28 cellular contexts compared by ENCODE assay signal in genomic region chr4:90486346-90486745, GRCh38.
"Had no signal": no experiment of that assay in that cellular context is flagged by ENCODE, and none has a peak within 500 bp of the region (broad histone marks: within the 10 kb centered on the region; RNA-seq: fewer than 3 reads in every experiment).

No MANE protein-coding gene starts in this region.

- H3K4me3 ChIP-seq: esophagus muscularis mucosa, left ventricle myocardium inferior, lung, ovary, skin epidermis, uterus had no signal

- DNase-seq: activated CD4-positive, alpha-beta T cell treated with anti-CD3 and anti-CD28 coated beads for 48 hours; activated CD4-positive, alpha-beta T cell treated with anti-CD3 and anti-CD28 coated beads, Interleukin-2, amount 50 U/mL, for 48 hours; activated CD4-positive, CD25-positive, alpha-beta regulatory T cell; activated CD8-positive, alpha-beta memory T cell treated with anti-CD3 and anti-CD28 coated beads for 24 hours; activated gamma-delta T cell treated with Interleukin-2 at 50 U/mL for 16 hours; activated naive CD8-positive, alpha-beta T cell treated with anti-CD3 and anti-CD28 coated beads, Interleukin-2, amount 50 U/mL, for 24 hours; amygdala; central memory CD4-positive, alpha-beta T cell; endodermal cell; foreskin melanocyte; left ventricle myocardium inferior; ovary; retina; stimulated activated CD4-positive, alpha-beta T cell treated with anti-CD3 and anti-CD28 coated beads, Interleukin-12 subunit alpha, Interleukin-12 subunit beta, amount 100 ng/mL, for 4 hours; stimulated activated CD4-positive, alpha-beta T cell treated with anti-CD3 and anti-CD28 coated beads, Interleukin-4, amount 100 ng/mL, for 1 hour; stimulated activated naive CD8-positive, alpha-beta T cell treated with anti-CD3 and anti-CD28 coated beads, Interleukin-15, amount 100 ng/mL, for 72 hours; substantia nigra; uterus had no signal

- H3K27me3 Mint-ChIP-seq: activated naive CD4-positive, alpha-beta T cell treated with anti-CD3 and anti-CD28 coated beads, Interleukin-2, amount 50 U/mL, for 24 hours; activated naive CD8-positive, alpha-beta T cell treated with anti-CD3 and anti-CD28 coated beads, Interleukin-2, amount 50 U/mL, for 24 hours; dendritic cell treated with granulocyte-macrophage colony-stimulating factor and Interleukin-4, amounts not matched to agents 40 ng/mL and 50 ng/mL, for 4 days; progenitor cell of endocrine pancreas; stimulated activated naive CD8-positive, alpha-beta T cell treated with anti-CD3 and anti-CD28 coated beads, Interleukin-15, amount 100 ng/mL, for 72 hours; type B pancreatic cell had no signal

- ATAC-seq: activated naive CD8-positive, alpha-beta T cell treated with anti-CD3 and anti-CD28 coated beads, Interleukin-2, amount 50 U/mL, for 24 hours; sciatic nerve; stimulated activated naive CD8-positive, alpha-beta T cell treated with anti-CD3 and anti-CD28 coated beads, Interleukin-15, amount 100 ng/mL, for 72 hours had no signal

- H3K4me1 ChIP-seq: esophagus muscularis mucosa, left ventricle myocardium inferior, uterus had no signal

- H3K4me3 Mint-ChIP-seq: activated naive CD4-positive, alpha-beta T cell treated with anti-CD3 and anti-CD28 coated beads, Interleukin-2, amount 50 U/mL, for 24 hours; activated naive CD8-positive, alpha-beta T cell treated with anti-CD3 and anti-CD28 coated beads, Interleukin-2, amount 50 U/mL, for 24 hours; dendritic cell treated with granulocyte-macrophage colony-stimulating factor and Interleukin-4, amounts not matched to agents 40 ng/mL and 50 ng/mL, for 4 days; endodermal cell; nephron; stimulated activated naive CD8-positive, alpha-beta T cell treated with anti-CD3 and anti-CD28 coated beads, Interleukin-15, amount 100 ng/mL, for 72 hours; T-helper 2 cell treated with Interferon-gamma antibody and Interleukin-4, amounts not matched to agents 5 μg/mL and 100 μg/mL, for 36 hours; type B pancreatic cell had no signal

- H3K9me3 Mint-ChIP-seq: activated naive CD4-positive, alpha-beta T cell treated with anti-CD3 and anti-CD28 coated beads, Interleukin-2, amount 50 U/mL, for 24 hours; type B pancreatic cell had no signal

- H3K27ac Mint-ChIP-seq: activated naive CD4-positive, alpha-beta T cell treated with anti-CD3 and anti-CD28 coated beads, Interleukin-2, amount 50 U/mL, for 24 hours; activated naive CD8-positive, alpha-beta T cell treated with anti-CD3 and anti-CD28 coated beads, Interleukin-2, amount 50 U/mL, for 24 hours; dendritic cell treated with granulocyte-macrophage colony-stimulating factor and Interleukin-4, amounts not matched to agents 40 ng/mL and 50 ng/mL, for 4 days; endodermal cell; nephron; progenitor cell of endocrine pancreas; stimulated activated naive CD8-positive, alpha-beta T cell treated with anti-CD3 and anti-CD28 coated beads, Interleukin-15, amount 100 ng/mL, for 72 hours; T-helper 2 cell treated with Interferon-gamma antibody and Interleukin-4, amounts not matched to agents 5 μg/mL and 100 μg/mL, for 36 hours; type B pancreatic cell had no signal

- H3K36me3 Mint-ChIP-seq: activated naive CD4-positive, alpha-beta T cell treated with anti-CD3 and anti-CD28 coated beads, Interleukin-2, amount 50 U/mL, for 24 hours had no signal

- H3K27ac ChIP-seq: esophagus muscularis mucosa, left ventricle myocardium inferior, ovary, skin epidermis, uterus had no signal

- H3K27me3 ChIP-seq: esophagus muscularis mucosa, ovary, uterus had no signal

- H3K4me1 Mint-ChIP-seq: activated naive CD4-positive, alpha-beta T cell treated with anti-CD3 and anti-CD28 coated beads, Interleukin-2, amount 50 U/mL, for 24 hours; activated naive CD8-positive, alpha-beta T cell treated with anti-CD3 and anti-CD28 coated beads, Interleukin-2, amount 50 U/mL, for 24 hours; endodermal cell; nephron; stimulated activated naive CD8-positive, alpha-beta T cell treated with anti-CD3 and anti-CD28 coated beads, Interleukin-15, amount 100 ng/mL, for 72 hours had no signal

- H3K36me3 ChIP-seq: esophagus muscularis mucosa, left ventricle myocardium inferior, ovary, uterus had no signal
